Comparison of ENCODE assay signal across 22 cellular contexts in genomic region chr14:35898217-35898775, GRCh38.
DNase-seq lines count a peak whose midpoint lies in the region; ATAC-seq and TF ChIP-seq lines count a peak whose summit lies in the region.
"Had no signal": no experiment of that assay in that cellular context is flagged by ENCODE, and none has a peak within 500 bp of the region (broad histone marks: within the 10 kb centered on the region; RNA-seq: fewer than 3 reads in every experiment).

No MANE protein-coding gene starts in this region.

- no peaks in the 10 kb centered on the region; the same call in 2 of the 3 replicates for H3K9me3 Mint-ChIP-seq in GM23338

- H2AFZ ChIP-seq in GM23338 = peak overlapping the region; percentile 93
- H2AFZ ChIP-seq: PC-9 had no signal

- 0 out of 4 replicates have a peak, but pooled peaks of 1 of the 2 experiments have one; percentile 8 for TF ChIP-seq CTCF in GM23338 (conservative IDR thresholded peaks at IDR 0.05; ENCODE audit: low read depth in 2 of 2)

- H3K36me3 Mint-ChIP-seq in GM23338 (ENCODE audit: low read depth) = no peaks in the 10 kb centered on the region

- no peak overlapping the region; the same call in 2 of the 3 replicates for H3K4me3 Mint-ChIP-seq in GM23338
- H3K4me3 Mint-ChIP-seq: activated naive CD8-positive, alpha-beta T cell; CD8-positive, alpha-beta memory T cell had no signal

- H3K4me3 ChIP-seq in GM23338 = no peak overlapping the region
- H3K4me3 ChIP-seq: breast epithelium, left ventricle myocardium inferior, PC-9, right atrium auricular region, thoracic aorta had no signal

- no peaks in the 10 kb centered on the region for H3K27me3 ChIP-seq in GM23338 (ENCODE audit: insufficient read depth)
- H3K27me3 ChIP-seq: breast epithelium, right atrium auricular region had no signal

- no peaks in the 10 kb centered on the region for H3F3A ChIP-seq in GM23338 (replicated peaks; ENCODE audit: low read depth)

- peaks cover 7% of the 10 kb centered on the region for H3K4me1 Mint-ChIP-seq in GM23338
- H3K4me1 Mint-ChIP-seq: CD8-positive, alpha-beta memory T cell had no signal

- DNase-seq in GM23338 (ENCODE audit: low spot score) (peak; percentile 58), amygdala (lab: John Stamatoyannopoulos, UW) (peak in 35 of 56 donors; percentile 5 to 77 (median 42)), hypothalamus (lab: John Stamatoyannopoulos, UW) (peak in 30 of 51 donors; percentile 6 to 78 (median 34)), nucleus accumbens (lab: John Stamatoyannopoulos, UW) (peak in 38 of 56 donors; percentile 1 to 73 (median 46)), Kasumi-1 (lab: John Stamatoyannopoulos, UW) (no peak)
- no peak for DNase-seq in activated CD8-positive, alpha-beta memory T cell treated with anti-CD3 and anti-CD28 coated beads, Interleukin-2, amount 50 U/mL, for 48 hours
- DNase-seq: activated T-cell treated with anti-CD3 and anti-CD28 coated beads, Interleukin-2, amount 50 U/mL, for 48 hours; CD8-positive, alpha-beta memory T cell; dermis blood vessel endothelial cell; foreskin fibroblast; left ventricle myocardium inferior; NCI-H2029; PC-9; stimulated activated CD4-positive, alpha-beta T cell treated with anti-CD3 and anti-CD28 coated beads, Interleukin-15, amount 100 ng/mL, for 24 hours had no signal

- H3K27ac Mint-ChIP-seq in GM23338 = peak overlapping the region; percentile 24; the same call in 1 of the 2 replicates
- H3K27ac Mint-ChIP-seq: activated naive CD8-positive, alpha-beta T cell; CD8-positive, alpha-beta memory T cell had no signal

- no peaks in the 10 kb centered on the region for H3K36me3 ChIP-seq in GM23338 (ENCODE audit: insufficient read depth)
- H3K36me3 ChIP-seq: breast epithelium, left ventricle myocardium inferior, right atrium auricular region, thoracic aorta had no signal

- no peaks in the 10 kb centered on the region for H4K20me1 ChIP-seq in GM23338 (replicated peaks; ENCODE audit: insufficient read depth)

- no peak overlapping the region for H3K4me2 ChIP-seq in GM23338
- H3K4me2 ChIP-seq: PC-9 had no signal

- no peaks in the 10 kb centered on the region for H3K9me2 ChIP-seq in GM23338 (ENCODE audit: insufficient read depth)

- H3K4me1 ChIP-seq in GM23338 (ENCODE audit: insufficient read depth) = no peaks in the 10 kb centered on the region
- H3K4me1 ChIP-seq: breast epithelium, left ventricle myocardium inferior, right atrium auricular region had no signal

- H3K27ac ChIP-seq in GM23338 (ENCODE audit: low read depth) = no peak overlapping the region
- H3K27ac ChIP-seq: breast epithelium, epithelial cell of prostate, left ventricle myocardium inferior, PC-9, right atrium auricular region, thoracic aorta had no signal

- no peaks in the 10 kb centered on the region for H3K79me2 ChIP-seq in GM23338 (replicated peaks; ENCODE audit: insufficient read depth)

- ATAC-seq in GM23338 = peak; percentile 99
- ATAC-seq in HG03378 (IDR thresholded peaks at IDR 0.05; ENCODE audit: unreplicated experiment) = no peak
- ATAC-seq in GM18867 (IDR thresholded peaks at IDR 0.05; ENCODE audit: unreplicated experiment) = no peak
- ATAC-seq: activated CD4-positive, CD25-positive, alpha-beta regulatory T cell treated with anti-CD3 and anti-CD28 coated beads, Interleukin-2, amount 50 U/mL, for 24 hours had no signal

- H3K27me3 Mint-ChIP-seq in GM23338 (ENCODE audit: insufficient read depth, low read depth, poor library complexity) = peaks cover 4% of the 10 kb centered on the region
- H3K27me3 Mint-ChIP-seq: activated naive CD8-positive, alpha-beta T cell had no signal

TF ChIP-seq in GM23338, 12 proteins besides CTCF, POLR2A, EP300 and RAD21:
- no peak for TF ChIP-seq NANOG (IDR thresholded peaks at IDR 0.05; ENCODE audit: borderline replicate concordance)
- no peak for TF ChIP-seq POLR2AphosphoS5 (IDR thresholded peaks at IDR 0.05; ENCODE audit: low read depth)
- no peak for TF ChIP-seq STAT1 (IDR thresholded peaks at IDR 0.05; ENCODE audit: unreplicated experiment)
- TF ChIP-seq ZNF114 (CRISPR knock-in tag; IDR thresholded peaks at IDR 0.05) = no peak

Comparison
In these comparisons a context has a peak if more than half of its experiments do, and no peak if none do; other contexts are left out.
1. DNase-seq: peak in GM23338 (single experiment), amygdala (35 of 56), hypothalamus (30 of 51) and nucleus accumbens (38 of 56); none in Kasumi-1 (0 of 2) and activated CD8-positive, alpha-beta memory T cell treated with anti-CD3 and anti-CD28 coated beads, Interleukin-2, amount 50 U/mL, for 48 hours (single experiment).